26 cellular contexts compared by ENCODE assay signal in the genomic region with DNA sequence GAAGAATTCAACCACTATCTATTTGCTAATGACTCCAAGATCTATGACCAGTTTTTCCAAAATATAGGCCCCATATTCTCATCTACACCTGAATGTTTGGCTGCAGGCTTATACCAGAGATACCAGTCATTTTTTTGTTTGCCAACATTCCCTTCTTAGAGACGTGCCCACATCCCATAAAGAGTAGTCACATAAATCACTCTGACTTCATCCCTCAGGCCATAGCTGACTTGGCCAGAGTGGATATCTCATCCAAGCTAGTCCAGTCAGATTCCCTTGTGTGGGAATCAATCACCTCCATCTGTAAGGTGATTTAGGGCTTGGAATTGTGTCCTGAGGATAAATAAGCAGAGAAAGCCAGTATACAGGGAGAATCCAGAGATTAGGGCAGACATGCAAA.
"Had no signal": no experiment of that assay in that cellular context is flagged by ENCODE, and none has a peak within 500 bp of the region (broad histone marks: within the 10 kb centered on the region; RNA-seq: fewer than 3 reads in every experiment).

No MANE protein-coding gene starts in this region.

- DNase-seq: activated CD4-positive, alpha-beta T cell treated with anti-CD3 and anti-CD28 coated beads for 36 hours; activated CD4-positive, CD25-positive, alpha-beta regulatory T cell; activated CD8-positive, alpha-beta memory T cell treated with anti-CD3 and anti-CD28 coated beads for 24 hours; activated effector memory CD4-positive, alpha-beta T cell treated with anti-CD3 and anti-CD28 coated beads, Interleukin-2, amount 50 U/mL, for 16 hours; activated naive CD4-positive, alpha-beta T cell treated with anti-CD3 and anti-CD28 coated beads for 36 hours; activated naive CD8-positive, alpha-beta T cell treated with anti-CD3 and anti-CD28 coated beads for 36 hours; activated T-cell treated with anti-CD3 and anti-CD28 coated beads, Interleukin-2, amount 50 U/mL, for 1 hour; adrenal gland; aorta; body of pancreas; cortex of kidney; effector memory CD8-positive, alpha-beta T cell; left cardiac atrium; naive thymus-derived CD4-positive, alpha-beta T cell; stimulated activated CD4-positive, alpha-beta T cell treated with anti-CD3 and anti-CD28 coated beads, Interleukin-15, amount 100 ng/mL, for 24 hours; stimulated activated CD4-positive, alpha-beta T cell treated with anti-CD3 and anti-CD28 coated beads, Interleukin-2, amount 100 ng/mL, for 24 hours; stimulated activated naive B cell treated with anti-CD40 and anti-IgM and Interleukin-4, amounts not matched to agents 10 μg/mL and 1 μg/mL and 100 μg/mL, for 72 hours; stomach; thyroid gland; upper lobe of right lung had no signal

- ATAC-seq: activated CD4-positive, alpha-beta T cell treated with anti-CD3 and anti-CD28 coated beads for 36 hours; body of pancreas; effector memory CD8-positive, alpha-beta T cell; esophagus mucosa; left cardiac atrium; naive thymus-derived CD4-positive, alpha-beta T cell; stimulated activated naive B cell treated with anti-CD40 and anti-IgM and Interleukin-4, amounts not matched to agents 10 μg/mL and 1 μg/mL and 100 μg/mL, for 72 hours; upper lobe of right lung had no signal

- H3K9ac ChIP-seq: neural progenitor cell had no signal

- H3K4me2 ChIP-seq: neural progenitor cell had no signal

- H3K36me3 ChIP-seq: adrenal gland, neural progenitor cell, right atrium auricular region, stomach, thyroid gland, upper lobe of right lung had no signal

- H3K27ac ChIP-seq: adrenal gland, body of pancreas, neural progenitor cell, right atrium auricular region, stomach, thyroid gland, upper lobe of right lung had no signal

- H3K27ac Mint-ChIP-seq: activated CD4-positive, alpha-beta T cell treated with anti-CD3 and anti-CD28 coated beads for 36 hours; activated naive CD4-positive, alpha-beta T cell treated with anti-CD3 and anti-CD28 coated beads for 36 hours; activated naive CD8-positive, alpha-beta T cell treated with anti-CD3 and anti-CD28 coated beads for 36 hours; activated T-helper 1 cell treated with anti-CD3 and anti-CD28 coated beads, Interleukin-12 subunit alpha, Interleukin-12 subunit beta, Interleukin-2, Interleukin-4 antibody, amounts not matched to agents 30 ng/mL and 10 ng/mL and 1 ng/mL, durations not matched to agents 14 hours and 24 hours and 36 hours; effector memory CD8-positive, alpha-beta T cell; mesothelial cell of epicardium; naive thymus-derived CD4-positive, alpha-beta T cell; neural progenitor cell; stimulated activated naive B cell treated with anti-CD40 and anti-IgM and Interleukin-4, amounts not matched to agents 10 μg/mL and 1 μg/mL and 100 μg/mL, for 72 hours had no signal

- FAIRE-seq: frontal cortex had no signal

- H3K9me3 ChIP-seq: adrenal gland, body of pancreas, right atrium auricular region, stomach, thyroid gland, upper lobe of right lung had no signal

- H3K4me1 Mint-ChIP-seq: activated CD4-positive, alpha-beta T cell treated with anti-CD3 and anti-CD28 coated beads for 36 hours; activated naive CD8-positive, alpha-beta T cell treated with anti-CD3 and anti-CD28 coated beads for 36 hours; mesothelial cell of epicardium; naive thymus-derived CD4-positive, alpha-beta T cell; neural progenitor cell; stimulated activated naive B cell treated with anti-CD40 and anti-IgM and Interleukin-4, amounts not matched to agents 10 μg/mL and 1 μg/mL and 100 μg/mL, for 72 hours had no signal

- H3K36me3 Mint-ChIP-seq: activated naive CD8-positive, alpha-beta T cell treated with anti-CD3 and anti-CD28 coated beads for 36 hours; mesothelial cell of epicardium; naive thymus-derived CD4-positive, alpha-beta T cell; neural progenitor cell; stimulated activated naive B cell treated with anti-CD40 and anti-IgM and Interleukin-4, amounts not matched to agents 10 μg/mL and 1 μg/mL and 100 μg/mL, for 72 hours had no signal

- H3K4me3 ChIP-seq: adrenal gland, body of pancreas, neural progenitor cell, right atrium auricular region, stomach, thyroid gland, upper lobe of right lung had no signal

- H3K4me1 ChIP-seq: adrenal gland, body of pancreas, neural progenitor cell, right atrium auricular region, stomach, thyroid gland, upper lobe of right lung had no signal

- H3K9me3 Mint-ChIP-seq: activated naive CD4-positive, alpha-beta T cell treated with anti-CD3 and anti-CD28 coated beads for 36 hours; activated naive CD8-positive, alpha-beta T cell treated with anti-CD3 and anti-CD28 coated beads for 36 hours; activated T-helper 1 cell treated with anti-CD3 and anti-CD28 coated beads, Interleukin-12 subunit alpha, Interleukin-12 subunit beta, Interleukin-2, Interleukin-4 antibody, amounts not matched to agents 30 ng/mL and 10 ng/mL and 1 ng/mL, durations not matched to agents 14 hours and 24 hours and 36 hours; effector memory CD8-positive, alpha-beta T cell; mesothelial cell of epicardium; neural progenitor cell had no signal

- H3K27me3 ChIP-seq: adrenal gland, body of pancreas, neural progenitor cell, right atrium auricular region, stomach, thyroid gland had no signal

- H3K27me3 Mint-ChIP-seq: activated naive CD8-positive, alpha-beta T cell treated with anti-CD3 and anti-CD28 coated beads for 36 hours had no signal

- H3K4me3 Mint-ChIP-seq: activated CD4-positive, alpha-beta T cell treated with anti-CD3 and anti-CD28 coated beads for 36 hours; activated naive CD4-positive, alpha-beta T cell treated with anti-CD3 and anti-CD28 coated beads for 36 hours; activated naive CD8-positive, alpha-beta T cell treated with anti-CD3 and anti-CD28 coated beads for 36 hours; activated T-helper 1 cell treated with anti-CD3 and anti-CD28 coated beads, Interleukin-12 subunit alpha, Interleukin-12 subunit beta, Interleukin-2, Interleukin-4 antibody, amounts not matched to agents 30 ng/mL and 10 ng/mL and 1 ng/mL, durations not matched to agents 14 hours and 24 hours and 36 hours; effector memory CD8-positive, alpha-beta T cell; mesothelial cell of epicardium; naive thymus-derived CD4-positive, alpha-beta T cell; neural progenitor cell; stimulated activated naive B cell treated with anti-CD40 and anti-IgM and Interleukin-4, amounts not matched to agents 10 μg/mL and 1 μg/mL and 100 μg/mL, for 72 hours had no signal

- H2AFZ ChIP-seq: neural progenitor cell had no signal
